Comparison of ENCODE assay signal across 10 cellular contexts in genomic region chr1:243345205-243345604, GRCh38.
A peak's percentile ranks its signal among the peaks of the same experiment; 100 is the strongest.
DNase-seq lines count a peak whose midpoint lies in the region; TF ChIP-seq lines count a peak whose summit lies in the region.
"Had no signal": no experiment of that assay in that cellular context is flagged by ENCODE, and none has a peak within 500 bp of the region (broad histone marks: within the 10 kb centered on the region; RNA-seq: fewer than 3 reads in every experiment).

No MANE protein-coding gene starts in this region.

- CTCF ChIA-PET in PC-9 (lab: Charles Lee), result no interaction called here

- in situ Hi-C loops in GM23248 (cut with MboI), result loop anchor here (10.0 kb wide), 1 partner anchor 940 kb away; no protein-coding TSS in a partner anchor

- H3K9me2 ChIP-seq in GM23248 (ENCODE audit: insufficient read depth) (no peaks in the 10 kb centered on the region), PC-9 (ENCODE audit: insufficient read depth) (no peaks in the 10 kb centered on the region), hepatocyte (replicated peaks; ENCODE audit: insufficient read depth) (no peaks in the 10 kb centered on the region)

- H3K9me3 ChIP-seq in GM23248 (ENCODE audit: low read depth) (no peaks in the 10 kb centered on the region), PC-9 (ENCODE audit: insufficient read depth, low read depth) (no peaks in the 10 kb centered on the region), hepatocyte (ENCODE audit: low read depth) (no peaks in the 10 kb centered on the region)
- H3K9me3 ChIP-seq: SJSA1 had no signal

- intact Hi-C loops in PC-9 (cut with micrococcal nuclease; ENCODE audit: unreplicated experiment), result loop anchor here (2.0 to 10.0 kb wide), 5 partner anchors 370 to 704 kb away; no protein-coding TSS in a partner anchor

- no peak overlapping the region for H3K4me3 ChIP-seq in AG10803 (ENCODE audit: low read length)
- H3K4me3 ChIP-seq in GM23248, result no peak overlapping the region
- H3K4me3 ChIP-seq in PC-9, result no peak overlapping the region
- H3K4me3 ChIP-seq in hepatocyte, result no peak overlapping the region
- H3K4me3 ChIP-seq: SJSA1 had no signal

- WGBS in GM23248 (ENCODE audit: low coverage in 1 of 2, low lambda C conversion rate in 2 of 2, missing lambda C conversion rate in 2 of 2), 2 experiments, result 19 to 25% methylated on average over 1 of the region's 1 CpG
- WGBS in hepatocyte (ENCODE audit: low lambda C conversion rate, missing lambda C conversion rate), result 55% methylated on average over 1 of the region's 1 CpG

- TF ChIP-seq CTCF in AG10803 (conservative IDR thresholded peaks at IDR 0.05; ENCODE audit: low read length) (peak; percentile 46), PC-9 (conservative IDR thresholded peaks at IDR 0.05) (0 out of 2 replicates have a peak, but pooled peaks have one; percentile 16), hepatocyte (IDR thresholded peaks at IDR 0.05; ENCODE audit: poor library complexity) (peak; percentile 23)

- H3K4me2 ChIP-seq in GM23248 (ENCODE audit: unreplicated experiment) (no peak overlapping the region), PC-9 (no peak overlapping the region), hepatocyte (peak overlapping the region; percentile 33)

- 0 out of 2 replicates have a peak, but pooled peaks cover 21% of the 10 kb centered on the region for H3K36me3 ChIP-seq in GM23248 (ENCODE audit: low read depth)
- peaks cover 8% of the 10 kb centered on the region; the same call in 1 of the 2 replicates for H3K36me3 ChIP-seq in PC-9 (ENCODE audit: low read depth)
- no peaks in the 10 kb centered on the region for H3K36me3 ChIP-seq in hepatocyte (replicated peaks; ENCODE audit: insufficient read depth, low read depth)
- H3K36me3 ChIP-seq: SJSA1 had no signal

- POLR2A ChIA-PET in PC-9 (lab: Charles Lee; ENCODE audit: unreplicated experiment), result no interaction called here

- H3K79me2 ChIP-seq in GM23248 (ENCODE audit: insufficient read depth) (no peaks in the 10 kb centered on the region), PC-9 (ENCODE audit: low read depth) (no peaks in the 10 kb centered on the region), hepatocyte (no peaks in the 10 kb centered on the region)

- H3K4me1 ChIP-seq in GM23248 (ENCODE audit: insufficient read depth) (0 out of 2 replicates have a peak, but pooled peaks cover 4% of the 10 kb centered on the region), PC-9 (replicated peaks; ENCODE audit: insufficient read depth) (no peaks in the 10 kb centered on the region), hepatocyte (ENCODE audit: insufficient read depth) (peaks cover 3% of the 10 kb centered on the region)
- H3K4me1 ChIP-seq: SJSA1 had no signal

- H3K27me3 ChIP-seq in GM23248 (replicated peaks; ENCODE audit: insufficient read depth) (no peaks in the 10 kb centered on the region), PC-9 (ENCODE audit: insufficient read depth, low read depth) (no peaks in the 10 kb centered on the region), hepatocyte (no peaks in the 10 kb centered on the region)
- H3K27me3 ChIP-seq: SJSA1 had no signal

- H4K20me1 ChIP-seq in GM23248 (ENCODE audit: insufficient read depth) (no peaks in the 10 kb centered on the region), PC-9 (ENCODE audit: insufficient read depth) (no peaks in the 10 kb centered on the region), hepatocyte (ENCODE audit: insufficient read depth, poor library complexity, severe bottlenecking) (no peaks in the 10 kb centered on the region)

- H2AFZ ChIP-seq in GM23248, result no peak overlapping the region
- H2AFZ ChIP-seq in PC-9, result no peak overlapping the region
- H2AFZ ChIP-seq in hepatocyte, result no peak overlapping the region

- H3F3A ChIP-seq in GM23248 (ENCODE audit: insufficient read depth), result no peaks in the 10 kb centered on the region
- H3F3A ChIP-seq in PC-9 (ENCODE audit: insufficient read depth, low read depth), result peaks cover 6% of the 10 kb centered on the region

- H3K9ac ChIP-seq in GM23248, result no peak overlapping the region

- DNase-seq in AG10803 (ENCODE audit: low read depth), result peak; percentile 31
- DNase-seq in GM23248, result peak; percentile 39
- DNase-seq in PC-9, result no peak
- peak; percentile 25 for DNase-seq in hepatocyte (ENCODE audit: low spot score)
- no peak for DNase-seq in AG08395 (ENCODE audit: low spot score)
- DNase-seq in SKM-1 (lab: John Stamatoyannopoulos, UW; ENCODE audit: unreplicated experiment), result no peak
- no peak for DNase-seq in stimulated activated CD4-positive, alpha-beta T cell treated with anti-CD3 and anti-CD28 coated beads, Interleukin-2, amount 100 ng/mL, for 24 hours
- no peak for DNase-seq in NCI-H2081 treated with DMSO at 0.1 percent for 48 hours (lab: John Stamatoyannopoulos, UW)
- DNase-seq: CD8-positive, alpha-beta memory T cell had no signal

- BruUV-seq in PC-9 (replicated peaks; lab: Mats Ljungman, UMichigan), result no TSS peak

- H3K27ac ChIP-seq in GM23248 (no peak overlapping the region), PC-9 (no peak overlapping the region), hepatocyte (no peak overlapping the region)
- H3K27ac ChIP-seq: SJSA1 had no signal

Comparison
In these comparisons a context has a peak if more than half of its experiments do, and no peak if none do; other contexts are left out.
1. DNase-seq: peak in AG10803 (single experiment), GM23248 (single experiment) and hepatocyte (single experiment); none in PC-9 (0 of 2), AG08395 (single experiment), SKM-1 (single experiment), stimulated activated CD4-positive, alpha-beta T cell treated with anti-CD3 and anti-CD28 coated beads, Interleukin-2, amount 100 ng/mL, for 24 hours (0 of 2) and NCI-H2081 treated with DMSO at 0.1 percent for 48 hours (single experiment).
2. Peak in every context shown above with its lines, with median percentiles within 50 percentile points of each other: CTCF ChIP-seq.